8 cellular contexts compared by ENCODE assay signal in the genomic region with DNA sequence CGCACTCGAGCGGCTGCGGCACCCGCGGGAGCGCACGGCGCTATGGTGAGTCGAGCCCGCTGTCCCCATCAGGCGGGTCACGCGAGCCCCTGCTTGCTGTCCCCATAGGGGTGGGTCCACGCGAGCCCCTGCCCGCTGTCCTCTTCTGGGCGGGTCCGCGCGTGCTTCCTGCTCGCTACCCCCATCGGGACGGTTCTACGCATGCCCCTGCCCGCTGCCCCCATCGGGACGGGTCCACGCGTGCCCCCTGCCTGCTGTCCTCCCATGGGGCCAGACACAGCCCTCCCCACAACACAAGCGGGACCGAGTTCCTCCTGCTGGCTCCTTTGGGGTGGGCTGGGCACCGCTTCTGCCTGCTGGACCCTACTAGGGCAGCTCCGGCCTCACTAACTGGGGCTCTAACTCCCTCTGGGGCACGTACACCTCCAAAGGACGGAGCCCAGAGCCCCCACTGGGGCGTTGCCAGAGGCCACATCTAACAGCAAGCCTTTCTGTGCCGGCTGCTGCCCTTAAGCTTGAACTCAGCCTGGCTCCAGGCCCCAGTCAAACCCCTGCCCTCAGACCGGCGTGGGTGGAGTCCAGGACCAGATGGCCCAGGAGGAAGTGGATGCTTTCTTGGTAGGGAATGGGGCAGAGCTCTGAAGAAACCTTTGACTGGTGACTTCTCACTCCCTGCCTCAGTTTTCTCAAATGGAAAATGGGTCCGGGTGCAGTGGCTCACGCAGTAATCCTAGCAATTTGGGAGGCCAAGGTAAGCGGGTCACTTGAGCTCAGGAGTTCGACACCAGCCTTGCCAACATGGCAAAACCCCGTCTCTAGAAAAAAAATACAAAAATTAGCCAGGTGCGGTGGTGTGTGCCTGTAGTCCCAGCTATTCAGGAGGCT. TPM values are rescaled to one million over a fixed set of nuclear protein-coding genes. Genes with fewer than 3 reads are reported as not detected.
DNase-seq lines count a peak whose midpoint lies in the region; ATAC-seq and TF ChIP-seq lines count a peak whose summit lies in the region.

No MANE protein-coding gene starts in this region.

- peak overlapping the region; percentile 96 for H3K4me3 ChIP-seq in colonic mucosa
- H3K4me3 ChIP-seq in liver (ENCODE audit: low read depth in 1 of 3, low read length in 3 of 3) = peak overlapping the region; percentile 65 to 97 (median 76)

- H3K27ac ChIP-seq in colonic mucosa (peak overlapping the region; percentile 89), liver (ENCODE audit: low read depth in 1 of 2, low read length in 2 of 2) (peak overlapping the region; percentile 63 to 71)

- H3K36me3 ChIP-seq in colonic mucosa (no peaks in the 10 kb centered on the region), liver (ENCODE audit: control insufficient read depth in 4 of 4, insufficient read depth in 3 of 4, low read depth in 1 of 4, low read length in 3 of 4) (peaks cover 0 to 14% (median 6%) of the 10 kb centered on the region in 4 donors)

- WGBS in liver = 9% methylated on average over 46 of the region's 46 CpGs

- H3K9ac ChIP-seq in colonic mucosa (ENCODE audit: low read depth in 2 of 2, low read length in 2 of 2) = peak overlapping the region; percentile 96 to 99
- peak overlapping the region; percentile 52 for H3K9ac ChIP-seq in liver (ENCODE audit: low read depth in 1 of 2, low read length in 2 of 2)

- H3K9me3 ChIP-seq in colonic mucosa (no peaks in the 10 kb centered on the region), liver (ENCODE audit: control insufficient read depth in 4 of 4, low read length in 3 of 4) (no peaks in the 10 kb centered on the region)

- intact Hi-C loops in colonic mucosa (cut with DNase I) = no loop called here

- DNase-seq in DMS 273 (lab: John Stamatoyannopoulos, UW; ENCODE audit: unreplicated experiment) = peak; percentile 86
- peak; percentile 83 for DNase-seq in SKM-1 (lab: John Stamatoyannopoulos, UW; ENCODE audit: unreplicated experiment)
- peak; percentile 82 for DNase-seq in colonic mucosa
- DNase-seq in stimulated activated CD4-positive, alpha-beta T cell treated with anti-CD3 and anti-CD28 coated beads, Interleukin-4, amount 100 ng/mL, for 1 hour = peak; percentile 48
- DNase-seq in HPDE6-E6E7 (ENCODE audit: extremely low spot score) = no peak

- no peak for TF ChIP-seq RAD21 in liver (IDR thresholded peaks at IDR 0.05)

- no peak for TF ChIP-seq CTCF in colonic mucosa (IDR thresholded peaks at IDR 0.05)
- TF ChIP-seq CTCF in liver (IDR thresholded peaks at IDR 0.05; ENCODE audit: low read depth, low read length, missing input control) = no peak

- ATAC-seq in GM19455 (IDR thresholded peaks at IDR 0.05; ENCODE audit: unreplicated experiment) (peak; percentile 25), HG03520 (IDR thresholded peaks at IDR 0.05; ENCODE audit: unreplicated experiment) (peak; percentile 11)

- peaks cover 6% of the 10 kb centered on the region for H3K4me1 ChIP-seq in colonic mucosa
- H3K4me1 ChIP-seq in liver (ENCODE audit: control insufficient read depth in 4 of 4, insufficient read depth in 4 of 4, low read length in 3 of 4) = peaks cover 4 to 16% (median 9%) of the 10 kb centered on the region in 4 donors

- H3K27me3 ChIP-seq in colonic mucosa (no peaks in the 10 kb centered on the region), liver (ENCODE audit: control insufficient read depth in 4 of 4, insufficient read depth in 4 of 4, low read length in 3 of 4) (no peaks in the 10 kb centered on the region)

TF ChIP-seq in liver, 16 proteins besides CTCF, POLR2A, EP300 and RAD21:
- TF ChIP-seq SP1 (IDR thresholded peaks at IDR 0.05) (no peak), JUND (IDR thresholded peaks at IDR 0.05) (no peak), FOXA1 (IDR thresholded peaks at IDR 0.05) (no peak), YY1 (IDR thresholded peaks at IDR 0.05) (peak; percentile 17), HNF4G (IDR thresholded peaks at IDR 0.05) (no peak), RXRA (IDR thresholded peaks at IDR 0.05) (peak in 1 of 2 donors; percentile 26), TAF1 (conservative IDR thresholded peaks at IDR 0.05) (no peak), HNF4A (conservative IDR thresholded peaks at IDR 0.05) (no peak), GABPA (IDR thresholded peaks at IDR 0.05 in 1 of 2, conservative IDR thresholded peaks at IDR 0.05 in 1 of 2) (no peak), NR2F2 (IDR thresholded peaks at IDR 0.05) (peak; percentile 34)
- TF ChIP-seq, protein P1, sequence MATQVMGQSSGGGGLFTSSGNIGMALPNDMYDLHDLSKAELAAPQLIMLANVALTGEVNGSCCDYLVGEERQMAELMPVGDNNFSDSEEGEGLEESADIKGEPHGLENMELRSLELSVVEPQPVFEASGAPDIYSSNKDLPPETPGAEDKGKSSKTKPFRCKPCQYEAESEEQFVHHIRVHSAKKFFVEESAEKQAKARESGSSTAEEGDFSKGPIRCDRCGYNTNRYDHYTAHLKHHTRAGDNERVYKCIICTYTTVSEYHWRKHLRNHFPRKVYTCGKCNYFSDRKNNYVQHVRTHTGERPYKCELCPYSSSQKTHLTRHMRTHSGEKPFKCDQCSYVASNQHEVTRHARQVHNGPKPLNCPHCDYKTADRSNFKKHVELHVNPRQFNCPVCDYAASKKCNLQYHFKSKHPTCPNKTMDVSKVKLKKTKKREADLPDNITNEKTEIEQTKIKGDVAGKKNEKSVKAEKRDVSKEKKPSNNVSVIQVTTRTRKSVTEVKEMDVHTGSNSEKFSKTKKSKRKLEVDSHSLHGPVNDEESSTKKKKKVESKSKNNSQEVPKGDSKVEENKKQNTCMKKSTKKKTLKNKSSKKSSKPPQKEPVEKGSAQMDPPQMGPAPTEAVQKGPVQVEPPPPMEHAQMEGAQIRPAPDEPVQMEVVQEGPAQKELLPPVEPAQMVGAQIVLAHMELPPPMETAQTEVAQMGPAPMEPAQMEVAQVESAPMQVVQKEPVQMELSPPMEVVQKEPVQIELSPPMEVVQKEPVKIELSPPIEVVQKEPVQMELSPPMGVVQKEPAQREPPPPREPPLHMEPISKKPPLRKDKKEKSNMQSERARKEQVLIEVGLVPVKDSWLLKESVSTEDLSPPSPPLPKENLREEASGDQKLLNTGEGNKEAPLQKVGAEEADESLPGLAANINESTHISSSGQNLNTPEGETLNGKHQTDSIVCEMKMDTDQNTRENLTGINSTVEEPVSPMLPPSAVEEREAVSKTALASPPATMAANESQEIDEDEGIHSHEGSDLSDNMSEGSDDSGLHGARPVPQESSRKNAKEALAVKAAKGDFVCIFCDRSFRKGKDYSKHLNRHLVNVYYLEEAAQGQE (IDR thresholded peaks at IDR 0.05) = no peak
TF ChIP-seq in liver: peak in this region for 3.

RNA-seq across cellular contexts. Expression of a gene that starts 0.7 kb away (rescaled TPM):
- total RNA-seq in colonic mucosa (10 to 100 TPM; 51.4 to 90.9 TPM), liver (10 to 100 TPM; 22.4 to 32.2 TPM)
- polyA plus RNA-seq in liver = 10 to 100 TPM; 14.4 to 22.5 TPM

RNA-seq across cellular contexts. Expression of a gene that starts 44.7 kb away (rescaled TPM):
- total RNA-seq in colonic mucosa = 100 to 1,000 TPM in 1 of 2 donors, 10 to 100 TPM in 1; 93.0 to 114 TPM
- 10 to 100 TPM; 16.9 to 25.7 TPM for total RNA-seq in liver
- polyA plus RNA-seq in liver = 10 to 100 TPM; 32.8 to 62.2 TPM
